In the genomic region with DNA sequence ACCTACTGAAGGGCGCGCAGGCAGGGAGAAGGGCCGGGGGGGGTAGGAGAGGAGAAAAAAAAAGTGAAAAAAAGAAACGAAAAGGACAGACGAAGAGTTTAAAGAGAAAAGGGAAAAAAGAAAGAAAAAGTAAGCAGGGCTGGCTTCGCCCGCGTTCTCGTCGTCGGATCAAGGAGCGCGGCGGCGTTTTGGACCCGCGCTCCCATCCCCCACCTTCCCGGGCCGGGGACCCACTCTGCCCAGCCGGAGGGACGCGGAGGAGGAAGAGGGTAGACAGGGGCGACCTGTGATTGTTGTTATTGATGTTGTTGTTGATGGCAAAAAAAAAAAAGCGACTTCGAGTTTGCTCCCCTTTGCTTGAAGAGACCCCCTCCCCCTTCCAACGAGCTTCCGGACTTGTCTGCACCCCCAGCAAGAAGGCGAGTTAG, we compare ENCODE assay signal across 8 cellular contexts. TPM values are rescaled to one million over a fixed set of nuclear protein-coding genes. Genes with fewer than 3 reads are reported as not detected.
DNase-seq lines count a peak whose midpoint lies in the region; ATAC-seq lines count a peak whose summit lies in the region.

No MANE protein-coding gene starts in this region.

- H3K4me1 Mint-ChIP-seq in activated CD4-positive, alpha-beta memory T cell treated with anti-CD3 and anti-CD28 coated beads, Interleukin-2, amount 10 ng/mL, durations not matched to agents 7 days and 5 days, result peaks cover 22% of the 10 kb centered on the region
- peaks cover 11 to 30% of the 10 kb centered on the region in 2 donors for H3K4me1 Mint-ChIP-seq in stimulated activated naive B cell treated with anti-CD40 and anti-IgM and Interleukin-4, amounts not matched to agents 10 μg/mL and 1 μg/mL and 100 μg/mL, for 72 hours

- DNase-seq in stimulated activated CD4-positive, alpha-beta T cell treated with anti-CD3 and anti-CD28 coated beads, Interleukin-15, amount 100 ng/mL, for 24 hours, result peak; percentile 14
- DNase-seq in stimulated activated CD4-positive, alpha-beta T cell treated with anti-CD3 and anti-CD28 coated beads, Interleukin-4, amount 100 ng/mL, for 4 hours, result no peak
- no peak for DNase-seq in activated CD4-positive, alpha-beta memory T cell treated with anti-CD3 and anti-CD28 coated beads, Interleukin-2, amount 10 ng/mL, durations not matched to agents 7 days and 5 days
- no peak for DNase-seq in stimulated activated naive B cell treated with anti-CD40 and anti-IgM and Interleukin-4, amounts not matched to agents 10 μg/mL and 1 μg/mL and 100 μg/mL, for 72 hours
- DNase-seq in HPDE6-E6E7 (ENCODE audit: extremely low spot score) (no peak), DMS153 treated with DMSO at 0.1 percent for 48 hours (lab: John Stamatoyannopoulos, UW; ENCODE audit: unreplicated experiment) (no peak)

- peak overlapping the region; percentile 73 for H3K4me3 Mint-ChIP-seq in activated CD4-positive, alpha-beta memory T cell treated with anti-CD3 and anti-CD28 coated beads, Interleukin-2, amount 10 ng/mL, durations not matched to agents 7 days and 5 days
- H3K4me3 Mint-ChIP-seq in stimulated activated naive B cell treated with anti-CD40 and anti-IgM and Interleukin-4, amounts not matched to agents 10 μg/mL and 1 μg/mL and 100 μg/mL, for 72 hours, result peak overlapping the region; percentile 89 to 94

- H3K9ac ChIP-seq in iPS-18a (ENCODE audit: low read length), result peak overlapping the region; percentile 89

- peaks cover 19% of the 10 kb centered on the region for H3K4me1 ChIP-seq in iPS-18a (ENCODE audit: control insufficient read depth, low read depth, low read length)

- peaks cover 12% of the 10 kb centered on the region for H3K36me3 Mint-ChIP-seq in activated CD4-positive, alpha-beta memory T cell treated with anti-CD3 and anti-CD28 coated beads, Interleukin-2, amount 10 ng/mL, durations not matched to agents 7 days and 5 days (ENCODE audit: low read depth)
- peaks cover 2 to 4% of the 10 kb centered on the region in 2 donors for H3K36me3 Mint-ChIP-seq in stimulated activated naive B cell treated with anti-CD40 and anti-IgM and Interleukin-4, amounts not matched to agents 10 μg/mL and 1 μg/mL and 100 μg/mL, for 72 hours

- H3K9me3 ChIP-seq in iPS-18a (ENCODE audit: control insufficient read depth, low read depth, low read length), result no peaks in the 10 kb centered on the region

- H3K27ac Mint-ChIP-seq in activated CD4-positive, alpha-beta memory T cell treated with anti-CD3 and anti-CD28 coated beads, Interleukin-2, amount 10 ng/mL, durations not matched to agents 7 days and 5 days, result peak overlapping the region; percentile 51
- H3K27ac Mint-ChIP-seq in stimulated activated naive B cell treated with anti-CD40 and anti-IgM and Interleukin-4, amounts not matched to agents 10 μg/mL and 1 μg/mL and 100 μg/mL, for 72 hours, result peak overlapping the region; percentile 96

- POLR2A ChIA-PET in activated CD4-positive, alpha-beta memory T cell treated with anti-CD3 and anti-CD28 coated beads, Interleukin-2, amount 10 ng/mL, durations not matched to agents 7 days and 5 days (lab: Charles Lee), result interaction anchor here (1.1 kb wide), 1 partner anchor 8 kb away, joined by 8 read pairs; no protein-coding TSS in a partner anchor

- H3K4me3 ChIP-seq in iPS-18a (ENCODE audit: low read length), result peak overlapping the region; percentile 85

- peak overlapping the region; percentile 64 for H3K27ac ChIP-seq in iPS-18a (ENCODE audit: low read length)

- peaks cover 47% of the 10 kb centered on the region for H3K27me3 Mint-ChIP-seq in activated CD4-positive, alpha-beta memory T cell treated with anti-CD3 and anti-CD28 coated beads, Interleukin-2, amount 10 ng/mL, durations not matched to agents 7 days and 5 days
- H3K27me3 Mint-ChIP-seq in stimulated activated naive B cell treated with anti-CD40 and anti-IgM and Interleukin-4, amounts not matched to agents 10 μg/mL and 1 μg/mL and 100 μg/mL, for 72 hours, result peaks cover 11 to 13% of the 10 kb centered on the region in 2 donors

- H3K36me3 ChIP-seq in iPS-18a (ENCODE audit: control insufficient read depth, low read depth, low read length), result peaks cover 6% of the 10 kb centered on the region

- CTCF ChIA-PET in activated CD4-positive, alpha-beta memory T cell treated with anti-CD3 and anti-CD28 coated beads, Interleukin-2, amount 10 ng/mL, durations not matched to agents 7 days and 5 days (lab: Charles Lee), result interaction anchor here (1.1 kb wide), 1 partner anchor 8 kb away, joined by 4 read pairs; no protein-coding TSS in a partner anchor

- no peak for ATAC-seq in stimulated activated naive B cell treated with anti-CD40 and anti-IgM and Interleukin-4, amounts not matched to agents 10 μg/mL and 1 μg/mL and 100 μg/mL, for 72 hours (replicated peaks)
- no peak for ATAC-seq in HG02840 (IDR thresholded peaks at IDR 0.05; ENCODE audit: low FRiP score, unreplicated experiment)

- H3K27me3 ChIP-seq in iPS-18a (ENCODE audit: control insufficient read depth, insufficient read depth, low read length), result no peaks in the 10 kb centered on the region

- no peaks in the 10 kb centered on the region for H3K9me3 Mint-ChIP-seq in activated CD4-positive, alpha-beta memory T cell treated with anti-CD3 and anti-CD28 coated beads, Interleukin-2, amount 10 ng/mL, durations not matched to agents 7 days and 5 days
- H3K9me3 Mint-ChIP-seq in stimulated activated naive B cell treated with anti-CD40 and anti-IgM and Interleukin-4, amounts not matched to agents 10 μg/mL and 1 μg/mL and 100 μg/mL, for 72 hours, result no peaks in the 10 kb centered on the region

RNA-seq across cellular contexts. Expression of gene SOX4, which starts 2.4 kb away (rescaled TPM):
- under 1 TPM; 0.20 TPM for total RNA-seq in activated CD4-positive, alpha-beta memory T cell treated with anti-CD3 and anti-CD28 coated beads, Interleukin-2, amount 10 ng/mL, durations not matched to agents 7 days and 5 days
